In the genomic region with DNA sequence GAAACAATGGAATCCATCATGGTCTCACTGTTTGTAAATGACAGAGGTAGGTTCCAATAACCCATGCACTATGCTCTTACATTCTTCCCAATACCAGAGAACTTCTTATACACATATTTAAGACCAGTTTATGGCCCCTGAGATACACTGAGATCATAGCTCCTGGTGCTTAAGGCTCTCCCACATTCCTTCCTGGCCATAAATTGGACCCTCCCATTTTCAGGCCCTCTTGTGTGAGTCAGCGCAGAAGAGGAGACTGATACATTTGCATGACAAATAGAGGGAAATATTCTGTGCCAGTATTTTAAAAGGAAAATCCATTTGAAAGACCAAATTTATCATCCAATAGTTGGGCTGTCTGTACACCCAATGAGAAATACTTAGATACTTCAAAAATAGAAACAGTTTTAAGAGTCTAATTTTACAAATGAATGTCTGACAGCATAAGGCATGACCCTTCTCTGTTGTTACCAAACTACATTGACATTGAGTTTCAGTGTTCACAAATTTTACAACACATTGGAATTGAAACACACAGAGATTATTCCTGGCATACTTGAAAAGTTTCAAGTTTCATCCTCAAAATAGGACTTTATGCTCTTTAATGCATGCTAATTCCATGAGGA, we compare ENCODE assay signal across 13 cellular contexts. TPM values are rescaled to one million over a fixed set of nuclear protein-coding genes. Genes with fewer than 3 reads are reported as not detected.
DNase-seq lines count a peak whose midpoint lies in the region; ATAC-seq, FAIRE-seq and TF ChIP-seq lines count a peak whose summit lies in the region.
"Had no signal": no experiment of that assay in that cellular context is flagged by ENCODE, and none has a peak within 500 bp of the region (broad histone marks: within the 10 kb centered on the region; RNA-seq: fewer than 3 reads in every experiment).

No MANE protein-coding gene starts in this region.

- TF ChIP-seq CTCF in HEK293 (tag by site-specific recombination; IDR thresholded peaks at IDR 0.05) (no peak), WTC11 (IDR thresholded peaks at IDR 0.05) (no peak)

- H3K9me3 ChIP-seq in HEK293 (ENCODE audit: control insufficient read depth, insufficient read depth, low read depth, low read length) (no peaks in the 10 kb centered on the region), T-helper 17 cell (ENCODE audit: control insufficient read depth, low read length, poor library complexity, severe bottlenecking) (no peaks in the 10 kb centered on the region)

- H3K4me1 ChIP-seq in HEK293 (ENCODE audit: control insufficient read depth, insufficient read depth, low read length) = no peaks in the 10 kb centered on the region

- H3K4me1 Mint-ChIP-seq in WTC11 (peaks cover 14% of the 10 kb centered on the region), T-helper 17 cell (peaks cover 2% of the 10 kb centered on the region)
- H3K4me1 Mint-ChIP-seq in activated T-helper 2 cell treated with anti-CD3 and anti-CD28 coated beads, Interferon-gamma antibody, Interleukin-2, Interleukin-4, amounts not matched to agents 10 μg/mL and 5 μg/mL and 100 μg/mL, durations not matched to agents 14 hours and 24 hours and 36 hours (ENCODE audit: low read depth) = peaks cover 6% of the 10 kb centered on the region
- H3K4me1 Mint-ChIP-seq: activated naive CD8-positive, alpha-beta T cell treated with anti-CD3 and anti-CD28 coated beads, Interleukin-2, amount 10 ng/mL, durations not matched to agents 7 days and 5 days had no signal

- H3K9me3 Mint-ChIP-seq in WTC11 = 0 out of 2 replicates have a peak, but pooled peaks cover 5% of the 10 kb centered on the region
- no peaks in the 10 kb centered on the region for H3K9me3 Mint-ChIP-seq in activated T-helper 2 cell treated with anti-CD3 and anti-CD28 coated beads, Interferon-gamma antibody, Interleukin-2, Interleukin-4, amounts not matched to agents 10 μg/mL and 5 μg/mL and 100 μg/mL, durations not matched to agents 14 hours and 24 hours and 36 hours
- H3K9me3 Mint-ChIP-seq: activated naive CD8-positive, alpha-beta T cell treated with anti-CD3 and anti-CD28 coated beads, Interleukin-2, amount 10 ng/mL, durations not matched to agents 7 days and 5 days; natural killer cell treated with Interleukin-12 subunit alpha and Interleukin-12 subunit beta and Interleukin-15 and Interleukin-18, amount 100 ng/mL, for 72 hours; T-helper 2 cell treated with Interferon-gamma antibody and Interleukin-4, amounts not matched to agents 5 μg/mL and 100 μg/mL, for 36 hours had no signal

- intact Hi-C loops in activated T-helper 2 cell treated with anti-CD3 and anti-CD28 coated beads, Interferon-gamma antibody, Interleukin-2, Interleukin-4, amounts not matched to agents 10 μg/mL and 5 μg/mL and 100 μg/mL, durations not matched to agents 14 hours and 24 hours and 36 hours (cut with micrococcal nuclease) = no loop called here

- FAIRE-seq in urothelium cell line (lab: Jason Lieb, UNC) = peak; percentile 86

- no peak overlapping the region for H3K27ac Mint-ChIP-seq in WTC11
- H3K27ac Mint-ChIP-seq in T-helper 17 cell = no peak overlapping the region
- no peak overlapping the region for H3K27ac Mint-ChIP-seq in activated T-helper 2 cell treated with anti-CD3 and anti-CD28 coated beads, Interferon-gamma antibody, Interleukin-2, Interleukin-4, amounts not matched to agents 10 μg/mL and 5 μg/mL and 100 μg/mL, durations not matched to agents 14 hours and 24 hours and 36 hours
- H3K27ac Mint-ChIP-seq: activated CD8-positive, alpha-beta T cell treated with anti-CD3 and anti-CD28 coated beads, Interleukin-2, amount 10 ng/mL, durations not matched to agents 7 days and 5 days; activated naive CD8-positive, alpha-beta T cell treated with anti-CD3 and anti-CD28 coated beads, Interleukin-2, amount 10 ng/mL, durations not matched to agents 7 days and 5 days; natural killer cell treated with Interleukin-12 subunit alpha and Interleukin-12 subunit beta and Interleukin-15 and Interleukin-18, amount 100 ng/mL, for 72 hours; T-helper 2 cell treated with Interferon-gamma antibody and Interleukin-4, amounts not matched to agents 5 μg/mL and 100 μg/mL, for 36 hours had no signal

- H3K27me3 Mint-ChIP-seq in WTC11 (ENCODE audit: low read depth) = no peaks in the 10 kb centered on the region
- H3K27me3 Mint-ChIP-seq in T-helper 17 cell = peaks cover 13% of the 10 kb centered on the region
- no peaks in the 10 kb centered on the region for H3K27me3 Mint-ChIP-seq in activated T-helper 2 cell treated with anti-CD3 and anti-CD28 coated beads, Interferon-gamma antibody, Interleukin-2, Interleukin-4, amounts not matched to agents 10 μg/mL and 5 μg/mL and 100 μg/mL, durations not matched to agents 14 hours and 24 hours and 36 hours (ENCODE audit: low read depth)

- H3K27ac ChIP-seq in HEK293 (ENCODE audit: extremely low read depth, low read depth, low read length) = no peak overlapping the region

- H3K36me3 Mint-ChIP-seq in WTC11 (no peaks in the 10 kb centered on the region), T-helper 17 cell (ENCODE audit: low read depth) (no peaks in the 10 kb centered on the region)
- no peaks in the 10 kb centered on the region for H3K36me3 Mint-ChIP-seq in activated T-helper 2 cell treated with anti-CD3 and anti-CD28 coated beads, Interferon-gamma antibody, Interleukin-2, Interleukin-4, amounts not matched to agents 10 μg/mL and 5 μg/mL and 100 μg/mL, durations not matched to agents 14 hours and 24 hours and 36 hours (ENCODE audit: low read depth)
- H3K36me3 Mint-ChIP-seq: activated naive CD8-positive, alpha-beta T cell treated with anti-CD3 and anti-CD28 coated beads, Interleukin-2, amount 10 ng/mL, durations not matched to agents 7 days and 5 days; natural killer cell treated with Interleukin-12 subunit alpha and Interleukin-12 subunit beta and Interleukin-15 and Interleukin-18, amount 100 ng/mL, for 72 hours had no signal

- H3K4me3 ChIP-seq in HEK293 (ENCODE audit: low read depth, low read length) = no peak overlapping the region

- DNase-seq in WTC11 (ENCODE audit: low spot score) (no peak), iris pigment epithelial cell (ENCODE audit: low read depth) (peak; percentile 53), urothelium cell line (ENCODE audit: low spot score) (peak; percentile 34), T-helper 17 cell (no peak), NCI-H1105 (lab: John Stamatoyannopoulos, UW) (no peak)
- DNase-seq in activated T-helper 2 cell treated with anti-CD3 and anti-CD28 coated beads, Interferon-gamma antibody, Interleukin-2, Interleukin-4, amounts not matched to agents 10 μg/mL and 5 μg/mL and 100 μg/mL, durations not matched to agents 14 hours and 24 hours and 36 hours (ENCODE audit: low spot score) = no peak
- DNase-seq: activated CD8-positive, alpha-beta T cell treated with anti-CD3 and anti-CD28 coated beads, Interleukin-2, amount 10 ng/mL, durations not matched to agents 7 days and 5 days; activated naive CD8-positive, alpha-beta T cell treated with anti-CD3 and anti-CD28 coated beads, Interleukin-2, amount 10 ng/mL, durations not matched to agents 7 days and 5 days; effector CD8-positive, alpha-beta T cell; NCI-H187 had no signal

- peaks cover 0 to 7% of the 10 kb centered on the region in 2 experiments; a peak in 1 of 3 replicates for H3K36me3 ChIP-seq in HEK293 (ENCODE audit: control insufficient read depth in 2 of 2, insufficient read depth in 1 of 2, low read length in 2 of 2)

- CTCF ChIA-PET in HEK293 (lab: Yijun Ruan, JAX) (interaction anchor here (0.6 kb wide), 2 partner anchors 103 to 134 kb away, joined by 3 to 4 read pairs; no protein-coding TSS in a partner anchor), WTC11 (lab: Charles Lee) (no interaction called here)

- ATAC-seq in WTC11 (peak; percentile 55; the same call in 1 of the 2 replicates), T-helper 17 cell (no peak)
- ATAC-seq: activated CD8-positive, alpha-beta T cell treated with anti-CD3 and anti-CD28 coated beads, Interleukin-2, amount 10 ng/mL, durations not matched to agents 7 days and 5 days; natural killer cell treated with Interleukin-12 subunit alpha and Interleukin-12 subunit beta and Interleukin-15 and Interleukin-18, amount 100 ng/mL, for 72 hours had no signal

- no peak overlapping the region for H3K4me3 Mint-ChIP-seq in WTC11
- no peak overlapping the region for H3K4me3 Mint-ChIP-seq in T-helper 17 cell
- H3K4me3 Mint-ChIP-seq in activated T-helper 2 cell treated with anti-CD3 and anti-CD28 coated beads, Interferon-gamma antibody, Interleukin-2, Interleukin-4, amounts not matched to agents 10 μg/mL and 5 μg/mL and 100 μg/mL, durations not matched to agents 14 hours and 24 hours and 36 hours (ENCODE audit: low read depth) = no peak overlapping the region
- H3K4me3 Mint-ChIP-seq: activated CD8-positive, alpha-beta T cell treated with anti-CD3 and anti-CD28 coated beads, Interleukin-2, amount 10 ng/mL, durations not matched to agents 7 days and 5 days; activated naive CD8-positive, alpha-beta T cell treated with anti-CD3 and anti-CD28 coated beads, Interleukin-2, amount 10 ng/mL, durations not matched to agents 7 days and 5 days; natural killer cell treated with Interleukin-12 subunit alpha and Interleukin-12 subunit beta and Interleukin-15 and Interleukin-18, amount 100 ng/mL, for 72 hours; T-helper 2 cell treated with Interferon-gamma antibody and Interleukin-4, amounts not matched to agents 5 μg/mL and 100 μg/mL, for 36 hours had no signal

- POLR2A ChIA-PET in HEK293 (lab: Yijun Ruan, JAX) (no interaction called here), WTC11 (lab: Charles Lee) (no interaction called here)

TF ChIP-seq in HEK293, 187 proteins besides CTCF, POLR2A, EP300 and RAD21 (continues in another document):
- TF ChIP-seq WT1 (tag by site-specific recombination; IDR thresholded peaks at IDR 0.05) = 0 out of 2 replicates have a peak, but pooled peaks have one; percentile 48
- TF ChIP-seq ZNF335 (tag by site-specific recombination; conservative IDR thresholded peaks at IDR 0.05) = 0 out of 2 replicates have a peak, but pooled peaks have one; percentile 34

TF ChIP-seq in WTC11, 78 proteins besides CTCF, POLR2A, EP300 and RAD21 (continues in another document):
- TF ChIP-seq USF1 (CRISPR knock-in tag; IDR thresholded peaks at IDR 0.05) (no peak), CREB1 (CRISPR knock-in tag; IDR thresholded peaks at IDR 0.05) (no peak), ZNF416 (CRISPR knock-in tag; IDR thresholded peaks at IDR 0.05) (no peak)

RNA-seq across cellular contexts. Expression of gene SLC16A9, which starts 35.3 kb away (rescaled TPM):
- total RNA-seq in WTC11 (2021) (4.0 to 5.5 TPM (median 4.7 TPM) in 3 replicates), T-helper 17 cell (under 1 TPM; 0.07 to 0.18 TPM)
- 1.9 and 2.1 TPM in 2 replicates for total RNA-seq in activated T-helper 2 cell treated with anti-CD3 and anti-CD28 coated beads, Interferon-gamma antibody, Interleukin-2, Interleukin-4, amounts not matched to agents 10 μg/mL and 5 μg/mL and 100 μg/mL, durations not matched to agents 14 hours and 24 hours and 36 hours

Comparison
In these comparisons a context has a peak if more than half of its experiments do, and no peak if none do; other contexts are left out.
1. DNase-seq: peak in iris pigment epithelial cell (single experiment) and urothelium cell line (single experiment); none in WTC11 (single experiment), T-helper 17 cell (0 of 3), NCI-H1105 (single experiment) and activated T-helper 2 cell treated with anti-CD3 and anti-CD28 coated beads, Interferon-gamma antibody, Interleukin-2, Interleukin-4, amounts not matched to agents 10 μg/mL and 5 μg/mL and 100 μg/mL, durations not matched to agents 14 hours and 24 hours and 36 hours (single experiment).